8 cellular contexts compared by ENCODE assay signal in the genomic region with DNA sequence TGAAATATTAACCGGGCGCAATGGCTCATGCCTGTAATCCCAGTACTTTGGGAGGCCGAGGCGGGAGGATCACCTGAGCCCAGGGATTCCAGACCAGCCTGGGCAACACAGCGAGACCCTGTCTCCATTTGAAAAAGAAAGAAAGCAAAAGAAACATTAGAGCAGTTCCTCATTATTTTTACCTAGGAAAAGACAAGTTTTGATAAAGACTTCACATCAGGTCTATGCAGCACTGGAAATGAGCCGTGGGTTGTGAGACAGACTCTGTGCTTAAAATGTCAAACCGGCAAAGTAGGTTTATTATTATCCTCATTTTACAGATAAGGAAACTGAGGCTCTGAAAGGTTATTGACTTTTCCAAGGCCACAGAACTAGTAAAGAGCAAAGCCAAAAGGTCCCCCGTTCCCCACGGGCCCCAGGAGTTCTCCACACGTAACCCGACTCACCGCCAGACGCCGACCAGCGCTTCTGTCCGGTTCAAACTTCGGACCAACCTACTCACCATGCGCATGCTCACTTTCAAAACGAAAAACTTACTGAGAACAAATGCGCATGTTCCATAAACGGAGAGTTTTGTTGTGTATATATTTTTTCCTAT. TPM values are rescaled to one million over a fixed set of nuclear protein-coding genes. Genes with fewer than 3 reads are reported as not detected.
A peak's percentile ranks its signal among the peaks of the same experiment; 100 is the strongest.
DNase-seq lines count a peak whose midpoint lies in the region; ATAC-seq, FAIRE-seq and TF ChIP-seq lines count a peak whose summit lies in the region.

No MANE protein-coding gene starts in this region.

- 7 to 15% methylated on average over 13 to 21 of the region's 21 CpGs for WGBS in gastroesophageal sphincter (ENCODE audit: low coverage in 1 of 2), 2 donors
- 4% methylated on average over 21 of the region's 21 CpGs for WGBS in prostate gland

- DNase-seq in activated CD4-positive, alpha-beta memory T cell treated with anti-CD3 and anti-CD28 coated beads for 36 hours: peak; percentile 11
- no peak for DNase-seq in prostate gland (ENCODE audit: low spot score)
- no peak for DNase-seq in D721Med (ENCODE audit: insufficient read length, low spot score)
- no peak for DNase-seq in cerebellum (ENCODE audit: low spot score)
- no peak for DNase-seq in NCI-H146 treated with DMSO at 0.1 percent for 48 hours (lab: John Stamatoyannopoulos, UW; ENCODE audit: unreplicated experiment)

- H3K9me3 ChIP-seq in gastroesophageal sphincter (no peaks in the 10 kb centered on the region), prostate gland (no peaks in the 10 kb centered on the region)

- intact Hi-C loops in activated CD4-positive, alpha-beta memory T cell treated with anti-CD3 and anti-CD28 coated beads for 36 hours (cut with micrococcal nuclease): loop anchor here (1.0 to 10.0 kb wide), 6 partner anchors 45 to 275 kb away; a partner anchor contains a TSS
- intact Hi-C loops in prostate gland (cut with DNase I): no loop called here

- H3K4me3 ChIP-seq in gastroesophageal sphincter (peak overlapping the region; percentile 74 to 99), prostate gland (peak overlapping the region; percentile 65 to 68)

- peak overlapping the region; percentile 92 for H3K27ac Mint-ChIP-seq in activated CD4-positive, alpha-beta memory T cell treated with anti-CD3 and anti-CD28 coated beads for 36 hours

- peaks cover 21% of the 10 kb centered on the region for H3K36me3 Mint-ChIP-seq in activated CD4-positive, alpha-beta memory T cell treated with anti-CD3 and anti-CD28 coated beads for 36 hours

- H3K36me3 ChIP-seq in gastroesophageal sphincter (peaks cover 0 to 34% of the 10 kb centered on the region in 2 donors), prostate gland (no peaks in the 10 kb centered on the region)

- CTCF ChIA-PET in activated CD4-positive, alpha-beta memory T cell treated with anti-CD3 and anti-CD28 coated beads for 36 hours (lab: Charles Lee): interaction anchor here (1.3 to 3.4 kb wide), 3 partner anchors 21 to 146 kb away, joined by 3 to 14 read pairs (median 4); no protein-coding TSS in a partner anchor

- peak overlapping the region; percentile 99 for H3K4me3 Mint-ChIP-seq in activated CD4-positive, alpha-beta memory T cell treated with anti-CD3 and anti-CD28 coated beads for 36 hours

- TF ChIP-seq CTCF in gastroesophageal sphincter (IDR thresholded peaks at IDR 0.05) (peak in 1 of 4 experiments; percentile 20), prostate gland (IDR thresholded peaks at IDR 0.05) (no peak), D721Med (IDR thresholded peaks at IDR 0.05; ENCODE audit: insufficient read depth, missing control alignments) (no peak)

- H3K9me3 Mint-ChIP-seq in activated CD4-positive, alpha-beta memory T cell treated with anti-CD3 and anti-CD28 coated beads for 36 hours: no peaks in the 10 kb centered on the region

- H3K27me3 Mint-ChIP-seq in activated CD4-positive, alpha-beta memory T cell treated with anti-CD3 and anti-CD28 coated beads for 36 hours: no peaks in the 10 kb centered on the region

- POLR2A ChIA-PET in activated CD4-positive, alpha-beta memory T cell treated with anti-CD3 and anti-CD28 coated beads for 36 hours (lab: Charles Lee): interaction anchor here (0.9 to 2.0 kb wide), 9 partner anchors 32 to 184 kb away, joined by 3 to 10 read pairs (median 5); a partner anchor contains a TSS

- no peak for FAIRE-seq in D721Med (lab: Jason Lieb, UNC)

- H3K4me1 ChIP-seq in gastroesophageal sphincter (peaks cover 0 to 51% (median 3%) of the 10 kb centered on the region in 3 donors), prostate gland (replicated peaks) (peaks cover 14% of the 10 kb centered on the region)

- ATAC-seq in GM19351 (IDR thresholded peaks at IDR 0.05; ENCODE audit: unreplicated experiment) (peak; percentile 48), HG03066 (IDR thresholded peaks at IDR 0.05; ENCODE audit: low read depth, unreplicated experiment) (peak; percentile 51), gastroesophageal sphincter (peak; percentile 73)

- no peak for TF ChIP-seq POLR2A in gastroesophageal sphincter (IDR thresholded peaks at IDR 0.05)
- no peak for TF ChIP-seq POLR2A in prostate gland (IDR thresholded peaks at IDR 0.05)

- no peaks in the 10 kb centered on the region for H3K27me3 ChIP-seq in gastroesophageal sphincter
- no peaks in the 10 kb centered on the region for H3K27me3 ChIP-seq in prostate gland (replicated peaks; ENCODE audit: insufficient read depth)

- H3K4me1 Mint-ChIP-seq in activated CD4-positive, alpha-beta memory T cell treated with anti-CD3 and anti-CD28 coated beads for 36 hours (ENCODE audit: low read depth): peaks cover 45% of the 10 kb centered on the region

- H3K27ac ChIP-seq in gastroesophageal sphincter: peak overlapping the region; percentile 53 to 98 (median 93)
- H3K27ac ChIP-seq in prostate gland: peak overlapping the region; percentile 80 to 83

- TF ChIP-seq EP300 in gastroesophageal sphincter (IDR thresholded peaks at IDR 0.05): no peak

RNA-seq across cellular contexts. Expression of a gene that starts 0.4 kb away (rescaled TPM):
- total RNA-seq in activated CD4-positive, alpha-beta memory T cell treated with anti-CD3 and anti-CD28 coated beads for 36 hours: 10 to 100 TPM; 11.0 to 12.7 TPM
- total RNA-seq in gastroesophageal sphincter (10 to 100 TPM in 2 of 4 donors, 1 to 10 TPM in 2; 3.6 to 17.1 (median 10.0) TPM), prostate gland (10 to 100 TPM; 13.3 to 22.5 TPM), cerebellum (12.6 TPM)

RNA-seq across cellular contexts. Expression of a gene that starts 0.6 kb away (rescaled TPM):
- 10 to 100 TPM; 41.6 to 44.8 TPM for total RNA-seq in activated CD4-positive, alpha-beta memory T cell treated with anti-CD3 and anti-CD28 coated beads for 36 hours
- total RNA-seq in gastroesophageal sphincter (10 to 100 TPM; 19.2 to 36.3 (median 27.6) TPM), prostate gland (10 to 100 TPM; 28.2 to 38.1 TPM), cerebellum (46.0 TPM)
